8 cellular contexts compared by ENCODE assay signal in genomic region chr3:198071602-198072285, GRCh38.
A peak's percentile ranks its signal among the peaks of the same experiment; 100 is the strongest.
DNase-seq lines count a peak whose midpoint lies in the region; ATAC-seq, FAIRE-seq and TF ChIP-seq lines count a peak whose summit lies in the region.

No MANE protein-coding gene starts in this region.

- no peaks in the 10 kb centered on the region for H3K9me1 ChIP-seq in IMR-90 (ENCODE audit: insufficient read depth, low read length)

- H4K8ac ChIP-seq in IMR-90 (ENCODE audit: low read depth in 2 of 2, low read length in 2 of 2): no peak overlapping the region

- H3K9me3 ChIP-seq in A549 (no peaks in the 10 kb centered on the region), IMR-90 (ENCODE audit: control insufficient read depth, insufficient read depth, low read length) (no peaks in the 10 kb centered on the region)

- H3K56ac ChIP-seq in IMR-90 (ENCODE audit: extremely low read depth, insufficient read depth, low read length): no peak overlapping the region

- no peak overlapping the region for H2BK5ac ChIP-seq in IMR-90 (ENCODE audit: low read depth, low read length, poor library complexity, severe bottlenecking)

- no peak overlapping the region for H3K23ac ChIP-seq in IMR-90 (ENCODE audit: low read depth, low read length)

- no peak overlapping the region for H3K18ac ChIP-seq in IMR-90 (ENCODE audit: low read depth, low read length)

- no peak overlapping the region for H3K4ac ChIP-seq in IMR-90 (ENCODE audit: low read depth, low read length)

- TF ChIP-seq CTCF in A549 (IDR thresholded peaks at IDR 0.05) (no peak), IMR-90 (conservative IDR thresholded peaks at IDR 0.05; ENCODE audit: low read depth, low read length) (peak; percentile 24; the same call in 1 of the 2 replicates)

- H2AK9ac ChIP-seq in IMR-90 (replicated peaks; ENCODE audit: low read depth, low read length, poor library complexity): no peak overlapping the region

- H2BK20ac ChIP-seq in IMR-90 (ENCODE audit: low read depth, low read length): no peak overlapping the region

- no TSS peak for BruUV-seq in IMR-90 (replicated peaks; lab: Mats Ljungman, UMichigan)

- H2AFZ ChIP-seq in IMR-90 (replicated peaks; ENCODE audit: low read length, poor library complexity): no peak overlapping the region

- intact Hi-C loops in IMR-90 (cut with micrococcal nuclease): loop anchor here (10.0 kb wide), 1 partner anchor 107 kb away; the partner anchor contains the start of gene LMLN

- no peak overlapping the region for H2BK15ac ChIP-seq in IMR-90 (ENCODE audit: low read depth, low read length)

- H3K27me3 ChIP-seq in IMR-90 (ENCODE audit: control insufficient read depth, insufficient read depth, low read length): peaks cover 27% of the 10 kb centered on the region

- H3K14ac ChIP-seq in IMR-90 (replicated peaks; ENCODE audit: low read depth, low read length): no peak overlapping the region

- ATAC-seq in A549 (peak; percentile 100), GM19463 (IDR thresholded peaks at IDR 0.05; ENCODE audit: unreplicated experiment) (peak; percentile 100), IMR-90 (ENCODE audit: low read depth) (peak; percentile 97)

- TF ChIP-seq RAD21 in A549 (conservative IDR thresholded peaks at IDR 0.05 in 1 of 2, IDR thresholded peaks at IDR 0.05 in 1 of 2) (no peak), IMR-90 (IDR thresholded peaks at IDR 0.05; ENCODE audit: low read length) (no peak; the same call in 1 of the 2 replicates)

- no peak overlapping the region for H4K5ac ChIP-seq in IMR-90 (ENCODE audit: low read depth, low read length)

- POLR2A ChIA-PET in A549 (lab: Yijun Ruan, JAX) (no interaction called here), IMR-90 (lab: Charles Lee; ENCODE audit: unreplicated experiment) (no interaction called here)

- H2BK120ac ChIP-seq in IMR-90 (ENCODE audit: low read depth, low read length): no peak overlapping the region

- TF ChIP-seq POLR2A in A549 (IDR thresholded peaks at IDR 0.05; ENCODE audit: low read length) (no peak), IMR-90 (IDR thresholded peaks at IDR 0.05; ENCODE audit: low read depth, low read length) (no peak)

- peaks cover 10% of the 10 kb centered on the region for H3K4me1 ChIP-seq in A549
- H3K4me1 ChIP-seq in IMR-90 (ENCODE audit: control insufficient read depth, insufficient read depth, low read length): no peaks in the 10 kb centered on the region

- no peaks in the 10 kb centered on the region for H3K36me3 ChIP-seq in IMR-90 (ENCODE audit: control insufficient read depth, insufficient read depth, low read length)

- H4K20me1 ChIP-seq in IMR-90 (ENCODE audit: insufficient read depth, low read length): no peaks in the 10 kb centered on the region

- H3K4me2 ChIP-seq in A549: 0 out of 3 replicates have a peak overlapping the region, but pooled peaks have one; percentile 25
- no peak overlapping the region for H3K4me2 ChIP-seq in IMR-90 (ENCODE audit: low read depth, low read length)

- H2AK5ac ChIP-seq in IMR-90 (ENCODE audit: low read depth, low read length): no peak overlapping the region

- no peak for FAIRE-seq in A549 (lab: Jason Lieb, UNC)

- dilution Hi-C loops in IMR-90 (cut with HindIII; ENCODE audit: low sequenced_read_pairs, unreplicated experiment): no loop called here

- in situ Hi-C loops in IMR-90 (cut with MboI; ENCODE audit: low sequenced_read_pairs): no loop called here

- 5% methylated on average over 4 of the region's 4 CpGs for WGBS in A549 (ENCODE audit: missing lambda C conversion rate)
- WGBS in IMR-90 (ENCODE audit: extremely low coverage in 2 of 2, insufficient read length in 1 of 2), 2 experiments: 58% methylated on average over 2 of the region's 4 CpGs; no CpG with 5 or more reads in 1 of the 2 experiments

- H3K4me3 ChIP-seq in A549 (no peak overlapping the region), IMR-90 (ENCODE audit: insufficient read depth, low read depth, low read length) (no peak overlapping the region)

- no peak overlapping the region for H3K9ac ChIP-seq in IMR-90 (ENCODE audit: low read depth, low read length)

- TF ChIP-seq EP300 in A549 (IDR thresholded peaks at IDR 0.05): no peak

- DNase-seq in A549 (ENCODE audit: low read depth in 1 of 2, low spot score in 1 of 2) (peak; percentile 28 to 73), IMR-90 (peak; percentile 97), hepatic stellate cell (ENCODE audit: low spot score) (peak; percentile 14), globus pallidus (ENCODE audit: low spot score) (no peak), SHP77 (lab: John Stamatoyannopoulos, UW) (no peak)
- DNase-seq in activated CD8-positive, alpha-beta memory T cell treated with anti-CD3 and anti-CD28 coated beads, Interleukin-2, amount 50 U/mL, for 4 hours: peak; percentile 54
- peak; percentile 27 to 34 for DNase-seq in stimulated activated CD8-positive, alpha-beta memory T cell treated with anti-CD3 and anti-CD28 coated beads, Interleukin-2, amount 100 ng/mL, for 48 hours (ENCODE audit: low read depth in 2 of 2)

- H4K91ac ChIP-seq in IMR-90 (ENCODE audit: insufficient read depth, low read depth, low read length): no peak overlapping the region

- CTCF ChIA-PET in A549 (lab: Yijun Ruan, JAX) (interaction anchor here (0.5 to 3.0 kb wide), 5 partner anchors 9 to 264 kb away, joined by 3 to 20 read pairs (median 3); no protein-coding TSS in a partner anchor), IMR-90 (lab: Yijun Ruan, JAX) (interaction anchor here (0.5 kb wide), 1 partner anchor 9 kb away, joined by 3 read pairs; no protein-coding TSS in a partner anchor)

- H3K27ac ChIP-seq in A549 (no peak overlapping the region), IMR-90 (ENCODE audit: insufficient read depth, low read length) (no peak overlapping the region)

- H3K79me1 ChIP-seq in IMR-90 (ENCODE audit: low read depth in 1 of 2, low read length in 2 of 2): no peaks in the 10 kb centered on the region

TF ChIP-seq in A549, 52 proteins besides CTCF, POLR2A, EP300 and RAD21:
- no peak for TF ChIP-seq CBX2 (IDR thresholded peaks at IDR 0.05; ENCODE audit: borderline replicate concordance, low read depth)
- TF ChIP-seq FOSL2 (IDR thresholded peaks at IDR 0.05): peak; percentile 73
- peak; percentile 94 for TF ChIP-seq FOSL2 (CRISPR knock-in tag; IDR thresholded peaks at IDR 0.05)
- no peak for TF ChIP-seq NPAS2 (CRISPR knock-in tag; IDR thresholded peaks at IDR 0.05; ENCODE audit: borderline replicate concordance)
TF ChIP-seq in A549: peak in this region for 1.

TF ChIP-seq in IMR-90, 13 proteins besides CTCF, POLR2A, EP300 and RAD21:
- TF ChIP-seq MAFK (IDR thresholded peaks at IDR 0.05; ENCODE audit: low read depth, low read length) (peak; percentile 20; the same call in 1 of the 2 replicates), RFX5 (IDR thresholded peaks at IDR 0.05; ENCODE audit: low read depth, low read length) (no peak), BHLHE40 (IDR thresholded peaks at IDR 0.05; ENCODE audit: low read depth, low read length) (peak; percentile 81), MAZ (IDR thresholded peaks at IDR 0.05; ENCODE audit: borderline replicate concordance, low read depth, low read length) (no peak), CHD1 (IDR thresholded peaks at IDR 0.05; ENCODE audit: low read depth, low read length) (no peak), RCOR1 (IDR thresholded peaks at IDR 0.05; ENCODE audit: insufficient replicate concordance, low read length) (peak; percentile 31), USF2 (IDR thresholded peaks at IDR 0.05; ENCODE audit: low read depth, low read length) (no peak), MXI1 (IDR thresholded peaks at IDR 0.05; ENCODE audit: borderline replicate concordance, low read depth, low read length) (no peak), CEBPB (IDR thresholded peaks at IDR 0.05; ENCODE audit: low read depth, low read length) (no peak), NFE2L2 (IDR thresholded peaks at IDR 0.05; ENCODE audit: low read depth, low read length) (no peak), FOS (IDR thresholded peaks at IDR 0.05; ENCODE audit: low read depth, low read length) (peak; percentile 98), ELK1 (IDR thresholded peaks at IDR 0.05; ENCODE audit: borderline replicate concordance, low read depth, low read length) (no peak), SMC3 (IDR thresholded peaks at IDR 0.05; ENCODE audit: low read depth, low read length) (no peak)
TF ChIP-seq in IMR-90: peak in this region for 4.

Comparison
In these comparisons a context has a peak if more than half of its experiments do, and no peak if none do; other contexts are left out.
1. DNase-seq: peak in A549 (2 of 2), IMR-90 (single experiment), activated CD8-positive, alpha-beta memory T cell treated with anti-CD3 and anti-CD28 coated beads, Interleukin-2, amount 50 U/mL, for 4 hours (single experiment), hepatic stellate cell (single experiment) and stimulated activated CD8-positive, alpha-beta memory T cell treated with anti-CD3 and anti-CD28 coated beads, Interleukin-2, amount 100 ng/mL, for 48 hours (2 of 2); none in globus pallidus (single experiment) and SHP77 (0 of 2).
2. Peak in every context shown above with its lines, with median percentiles within 50 percentile points of each other: ATAC-seq.